Comparison of ENCODE assay signal across 2 cellular contexts in the genomic region with DNA sequence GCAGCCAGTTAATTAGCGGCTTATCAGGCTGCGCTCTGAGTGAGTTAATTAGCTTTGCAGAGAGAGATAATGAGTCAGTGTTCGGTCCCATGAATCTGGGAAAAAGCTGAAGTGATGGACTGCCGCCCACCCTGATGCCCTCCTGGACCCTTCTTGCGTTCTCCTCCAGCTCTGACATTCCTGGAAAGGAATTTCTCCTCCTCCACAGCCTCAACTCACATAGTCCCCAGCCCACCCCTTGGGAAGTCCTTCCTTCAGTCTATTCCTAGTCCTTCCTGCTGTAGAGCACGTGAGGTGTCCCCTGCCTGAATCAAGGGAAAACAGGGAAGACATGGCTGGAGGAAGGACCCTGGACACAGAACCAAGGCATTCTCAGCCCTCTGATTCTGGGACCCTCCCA.
A peak's percentile ranks its signal among the peaks of the same experiment; 100 is the strongest.
TF ChIP-seq lines count a peak whose summit lies in the region.

No MANE protein-coding gene starts in this region.

TF ChIP-seq in WTC11, 78 proteins besides CTCF, POLR2A, EP300 and RAD21:
- no peak for TF ChIP-seq ESRRA (CRISPR knock-in tag; IDR thresholded peaks at IDR 0.05; ENCODE audit: borderline replicate concordance)
- TF ChIP-seq GTF2I (CRISPR knock-in tag; conservative IDR thresholded peaks at IDR 0.05) = 0 out of 2 replicates have a peak, but pooled peaks have one; percentile 31

TF ChIP-seq in H1, 55 proteins besides CTCF, POLR2A, EP300 and RAD21:
- TF ChIP-seq BCL11A (IDR thresholded peaks at IDR 0.05; ENCODE audit: low read depth in 2 of 2, low read length in 2 of 2) = no peak
- TF ChIP-seq PHF8 (conservative IDR thresholded peaks at IDR 0.05; ENCODE audit: low read depth, low read length) = no peak
- TF ChIP-seq HDAC2 (IDR thresholded peaks at IDR 0.05; ENCODE audit: borderline replicate concordance in 1 of 2, low read depth in 2 of 2, low read length in 2 of 2) = 0 out of 4 replicates have a peak, but pooled peaks of 1 of the 2 experiments have one; percentile 45
- TF ChIP-seq BACH1 (IDR thresholded peaks at IDR 0.05; ENCODE audit: low read length) = no peak
- TF ChIP-seq SAP30 (IDR thresholded peaks at IDR 0.05; ENCODE audit: insufficient read depth, insufficient replicate concordance, low read length) = no peak
- peak; percentile 94 for TF ChIP-seq KDM1A (IDR thresholded peaks at IDR 0.05; ENCODE audit: borderline replicate concordance, low read length)
